In genomic region chr7:131507592-131508331, GRCh38 we compare ENCODE assay signal across 8 cellular contexts. TPM values are rescaled to one million over a fixed set of nuclear protein-coding genes. Genes with fewer than 3 reads are reported as not detected.
DNase-seq lines count a peak whose midpoint lies in the region; ATAC-seq and TF ChIP-seq lines count a peak whose summit lies in the region.

No MANE protein-coding gene starts in this region.

- H3K4me1 ChIP-seq in neural progenitor cell = peaks cover 6% of the 10 kb centered on the region

- H3K27me3 Mint-ChIP-seq in activated T-cell treated with anti-CD3 and anti-CD28 coated beads, Interleukin-2, amount 50 U/mL, for 72 hours (ENCODE audit: low read depth) = peaks cover 17% of the 10 kb centered on the region
- H3K27me3 Mint-ChIP-seq in neural progenitor cell (ENCODE audit: insufficient read depth, low read depth) = peaks cover 16% of the 10 kb centered on the region
- peaks cover 50% of the 10 kb centered on the region for H3K27me3 Mint-ChIP-seq in stimulated activated naive CD8-positive, alpha-beta T cell treated with anti-CD3 and anti-CD28 coated beads, Interleukin-15, amount 100 ng/mL, for 72 hours

- H3K27ac ChIP-seq in neural progenitor cell = no peak overlapping the region

- TF ChIP-seq CTCF in fibroblast of pulmonary artery (IDR thresholded peaks at IDR 0.05; ENCODE audit: low read length, missing control alignments) (peak; percentile 86), neural progenitor cell (IDR thresholded peaks at IDR 0.05) (peak; percentile 74)

- H3K9me3 ChIP-seq in neural progenitor cell (ENCODE audit: low read depth) = no peaks in the 10 kb centered on the region

- no peak overlapping the region for H3K9ac ChIP-seq in neural progenitor cell

- H3K4me2 ChIP-seq in neural progenitor cell = no peak overlapping the region

- H3K36me3 ChIP-seq in neural progenitor cell = no peaks in the 10 kb centered on the region

- H3F3A ChIP-seq in neural progenitor cell (ENCODE audit: low read depth) = peaks cover 15% of the 10 kb centered on the region

- H3K4me3 ChIP-seq in fibroblast of pulmonary artery (replicated peaks; ENCODE audit: low read depth, low read length) (no peak overlapping the region), neural progenitor cell (no peak overlapping the region)

- H3K9me3 Mint-ChIP-seq in activated T-cell treated with anti-CD3 and anti-CD28 coated beads, Interleukin-2, amount 50 U/mL, for 72 hours = no peaks in the 10 kb centered on the region
- no peaks in the 10 kb centered on the region for H3K9me3 Mint-ChIP-seq in neural progenitor cell
- no peaks in the 10 kb centered on the region for H3K9me3 Mint-ChIP-seq in stimulated activated naive CD8-positive, alpha-beta T cell treated with anti-CD3 and anti-CD28 coated beads, Interleukin-15, amount 100 ng/mL, for 72 hours

- peak overlapping the region in 1 of 2 donors; percentile 17 for H3K4me3 Mint-ChIP-seq in activated T-cell treated with anti-CD3 and anti-CD28 coated beads, Interleukin-2, amount 50 U/mL, for 72 hours
- no peak overlapping the region for H3K4me3 Mint-ChIP-seq in neural progenitor cell
- H3K4me3 Mint-ChIP-seq in stimulated activated naive CD8-positive, alpha-beta T cell treated with anti-CD3 and anti-CD28 coated beads, Interleukin-15, amount 100 ng/mL, for 72 hours = peak overlapping the region; percentile 51 to 54

- peaks cover 29% of the 10 kb centered on the region for H3K4me1 Mint-ChIP-seq in activated T-cell treated with anti-CD3 and anti-CD28 coated beads, Interleukin-2, amount 50 U/mL, for 72 hours (ENCODE audit: low read depth)
- H3K4me1 Mint-ChIP-seq in neural progenitor cell = peaks cover 18% of the 10 kb centered on the region
- H3K4me1 Mint-ChIP-seq in stimulated activated naive CD8-positive, alpha-beta T cell treated with anti-CD3 and anti-CD28 coated beads, Interleukin-15, amount 100 ng/mL, for 72 hours = peaks cover 47% of the 10 kb centered on the region

- H2AFZ ChIP-seq in neural progenitor cell (replicated peaks) = no peak overlapping the region

- H3K79me2 ChIP-seq in neural progenitor cell (ENCODE audit: low read depth) = peaks cover 22% of the 10 kb centered on the region

- DNase-seq in CMK (ENCODE audit: low read depth) (peak; percentile 37), KG1 (lab: John Stamatoyannopoulos, UW) (peak; percentile 15), RKO (ENCODE audit: low spot score) (peak; percentile 76), fibroblast of pulmonary artery (ENCODE audit: low read depth) (peak; percentile 73), neural progenitor cell (ENCODE audit: low spot score) (peak; percentile 78)
- DNase-seq in activated T-cell treated with anti-CD3 and anti-CD28 coated beads, Interleukin-2, amount 50 U/mL, for 72 hours = peak; percentile 81 to 86
- DNase-seq in stimulated activated naive CD8-positive, alpha-beta T cell treated with anti-CD3 and anti-CD28 coated beads, Interleukin-15, amount 100 ng/mL, for 72 hours = peak; percentile 80 to 82

- peak; percentile 38 for ATAC-seq in GM19468 (IDR thresholded peaks at IDR 0.05; ENCODE audit: extremely low read depth, unreplicated experiment)
- peak; percentile 78 to 82 for ATAC-seq in activated T-cell treated with anti-CD3 and anti-CD28 coated beads, Interleukin-2, amount 50 U/mL, for 72 hours (replicated peaks in 1 of 2)
- ATAC-seq in stimulated activated naive CD8-positive, alpha-beta T cell treated with anti-CD3 and anti-CD28 coated beads, Interleukin-15, amount 100 ng/mL, for 72 hours = peak; percentile 86

- H3K36me3 Mint-ChIP-seq in activated T-cell treated with anti-CD3 and anti-CD28 coated beads, Interleukin-2, amount 50 U/mL, for 72 hours (ENCODE audit: insufficient read depth in 2 of 2) = no peaks in the 10 kb centered on the region
- H3K36me3 Mint-ChIP-seq in neural progenitor cell = peaks cover 21% of the 10 kb centered on the region

- H3K27ac Mint-ChIP-seq in activated T-cell treated with anti-CD3 and anti-CD28 coated beads, Interleukin-2, amount 50 U/mL, for 72 hours = no peak overlapping the region
- H3K27ac Mint-ChIP-seq in neural progenitor cell = peak overlapping the region; percentile 60
- H3K27ac Mint-ChIP-seq in stimulated activated naive CD8-positive, alpha-beta T cell treated with anti-CD3 and anti-CD28 coated beads, Interleukin-15, amount 100 ng/mL, for 72 hours = peak overlapping the region in 1 of 2 donors; percentile 13

- H4K20me1 ChIP-seq in neural progenitor cell (ENCODE audit: low read depth) = no peaks in the 10 kb centered on the region

- H3K27me3 ChIP-seq in neural progenitor cell = no peaks in the 10 kb centered on the region

RNA-seq across cellular contexts. Expression of gene PODXL, which starts 48.7 kb away (rescaled TPM):
- under 1 TPM; 0.60 TPM for total RNA-seq in activated T-cell treated with anti-CD3 and anti-CD28 coated beads, Interleukin-2, amount 50 U/mL, for 72 hours
- total RNA-seq in neural progenitor cell (ENCODE audit: low replicate concordance) = 37.7 and 38.4 TPM in 2 replicates

Comparison
In these comparisons a context has a peak if more than half of its experiments do, and no peak if none do; other contexts are left out.
1. DNase-seq: peak in every context shown above with its lines; median percentile 84 in activated T-cell treated with anti-CD3 and anti-CD28 coated beads, Interleukin-2, amount 50 U/mL, for 72 hours; 81 in stimulated activated naive CD8-positive, alpha-beta T cell treated with anti-CD3 and anti-CD28 coated beads, Interleukin-15, amount 100 ng/mL, for 72 hours; 78 in neural progenitor cell; 76 in RKO; 73 in fibroblast of pulmonary artery; 37 in CMK; 15 in KG1.
2. RNA of gene PODXL, which starts 48.7 kb away (total RNA-seq): 37.7 to 38.4 TPM in neural progenitor cell; 0.60 TPM in activated T-cell treated with anti-CD3 and anti-CD28 coated beads, Interleukin-2, amount 50 U/mL, for 72 hours; every median in the first group is over 10 times any median in the second.
3. Peak in every context shown above with its lines, with median percentiles within 50 percentile points of each other: ATAC-seq.